In genomic region chr4:78154972-78155371, GRCh38 we compare ENCODE assay signal across 1 cellular context.
TF ChIP-seq lines count a peak whose summit lies in the region.

No MANE protein-coding gene starts in this region.

TF ChIP-seq in HepG2, 621 proteins besides CTCF, POLR2A, EP300 and RAD21:
- TF ChIP-seq, protein P1, sequence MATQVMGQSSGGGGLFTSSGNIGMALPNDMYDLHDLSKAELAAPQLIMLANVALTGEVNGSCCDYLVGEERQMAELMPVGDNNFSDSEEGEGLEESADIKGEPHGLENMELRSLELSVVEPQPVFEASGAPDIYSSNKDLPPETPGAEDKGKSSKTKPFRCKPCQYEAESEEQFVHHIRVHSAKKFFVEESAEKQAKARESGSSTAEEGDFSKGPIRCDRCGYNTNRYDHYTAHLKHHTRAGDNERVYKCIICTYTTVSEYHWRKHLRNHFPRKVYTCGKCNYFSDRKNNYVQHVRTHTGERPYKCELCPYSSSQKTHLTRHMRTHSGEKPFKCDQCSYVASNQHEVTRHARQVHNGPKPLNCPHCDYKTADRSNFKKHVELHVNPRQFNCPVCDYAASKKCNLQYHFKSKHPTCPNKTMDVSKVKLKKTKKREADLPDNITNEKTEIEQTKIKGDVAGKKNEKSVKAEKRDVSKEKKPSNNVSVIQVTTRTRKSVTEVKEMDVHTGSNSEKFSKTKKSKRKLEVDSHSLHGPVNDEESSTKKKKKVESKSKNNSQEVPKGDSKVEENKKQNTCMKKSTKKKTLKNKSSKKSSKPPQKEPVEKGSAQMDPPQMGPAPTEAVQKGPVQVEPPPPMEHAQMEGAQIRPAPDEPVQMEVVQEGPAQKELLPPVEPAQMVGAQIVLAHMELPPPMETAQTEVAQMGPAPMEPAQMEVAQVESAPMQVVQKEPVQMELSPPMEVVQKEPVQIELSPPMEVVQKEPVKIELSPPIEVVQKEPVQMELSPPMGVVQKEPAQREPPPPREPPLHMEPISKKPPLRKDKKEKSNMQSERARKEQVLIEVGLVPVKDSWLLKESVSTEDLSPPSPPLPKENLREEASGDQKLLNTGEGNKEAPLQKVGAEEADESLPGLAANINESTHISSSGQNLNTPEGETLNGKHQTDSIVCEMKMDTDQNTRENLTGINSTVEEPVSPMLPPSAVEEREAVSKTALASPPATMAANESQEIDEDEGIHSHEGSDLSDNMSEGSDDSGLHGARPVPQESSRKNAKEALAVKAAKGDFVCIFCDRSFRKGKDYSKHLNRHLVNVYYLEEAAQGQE (IDR thresholded peaks at IDR 0.05; ENCODE audit: borderline replicate concordance in 1 of 2, low read depth in 1 of 2, low read length in 2 of 2): peak in 1 of 2 experiments; percentile 87; a peak in 3 of 4 replicates
- TF ChIP-seq ZNF329 (CRISPR knock-in tag; IDR thresholded peaks at IDR 0.05; ENCODE audit: low read depth) (no peak), ZNF747 (CRISPR knock-in tag; IDR thresholded peaks at IDR 0.05; ENCODE audit: borderline replicate concordance) (no peak), FOXK2 (IDR thresholded peaks at IDR 0.05) (no peak), MIER2 (CRISPR knock-in tag; IDR thresholded peaks at IDR 0.05) (0 out of 2 replicates have a peak, but pooled peaks have one; percentile 26), NFKB2 (CRISPR knock-in tag; IDR thresholded peaks at IDR 0.05; ENCODE audit: borderline replicate concordance) (no peak), EHMT2 (IDR thresholded peaks at IDR 0.05; ENCODE audit: borderline replicate concordance, low read depth, low read length) (peak; percentile 17; the same call in 1 of the 2 replicates)
- TF ChIP-seq, protein P2, sequence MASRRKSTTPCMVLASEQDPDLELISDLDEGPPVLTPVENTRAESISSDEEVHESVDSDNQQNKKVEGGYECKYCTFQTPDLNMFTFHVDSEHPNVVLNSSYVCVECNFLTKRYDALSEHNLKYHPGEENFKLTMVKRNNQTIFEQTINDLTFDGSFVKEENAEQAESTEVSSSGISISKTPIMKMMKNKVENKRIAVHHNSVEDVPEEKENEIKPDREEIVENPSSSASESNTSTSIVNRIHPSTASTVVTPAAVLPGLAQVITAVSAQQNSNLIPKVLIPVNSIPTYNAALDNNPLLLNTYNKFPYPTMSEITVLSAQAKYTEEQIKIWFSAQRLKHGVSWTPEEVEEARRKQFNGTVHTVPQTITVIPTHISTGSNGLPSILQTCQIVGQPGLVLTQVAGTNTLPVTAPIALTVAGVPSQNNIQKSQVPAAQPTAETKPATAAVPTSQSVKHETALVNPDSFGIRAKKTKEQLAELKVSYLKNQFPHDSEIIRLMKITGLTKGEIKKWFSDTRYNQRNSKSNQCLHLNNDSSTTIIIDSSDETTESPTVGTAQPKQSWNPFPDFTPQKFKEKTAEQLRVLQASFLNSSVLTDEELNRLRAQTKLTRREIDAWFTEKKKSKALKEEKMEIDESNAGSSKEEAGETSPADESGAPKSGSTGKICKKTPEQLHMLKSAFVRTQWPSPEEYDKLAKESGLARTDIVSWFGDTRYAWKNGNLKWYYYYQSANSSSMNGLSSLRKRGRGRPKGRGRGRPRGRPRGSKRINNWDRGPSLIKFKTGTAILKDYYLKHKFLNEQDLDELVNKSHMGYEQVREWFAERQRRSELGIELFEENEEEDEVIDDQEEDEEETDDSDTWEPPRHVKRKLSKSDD (CRISPR knock-in tag; IDR thresholded peaks at IDR 0.05; ENCODE audit: low read depth): no peak
TF ChIP-seq in HepG2: peak in this region for 3.
